10 cellular contexts compared by ENCODE assay signal in the genomic region with DNA sequence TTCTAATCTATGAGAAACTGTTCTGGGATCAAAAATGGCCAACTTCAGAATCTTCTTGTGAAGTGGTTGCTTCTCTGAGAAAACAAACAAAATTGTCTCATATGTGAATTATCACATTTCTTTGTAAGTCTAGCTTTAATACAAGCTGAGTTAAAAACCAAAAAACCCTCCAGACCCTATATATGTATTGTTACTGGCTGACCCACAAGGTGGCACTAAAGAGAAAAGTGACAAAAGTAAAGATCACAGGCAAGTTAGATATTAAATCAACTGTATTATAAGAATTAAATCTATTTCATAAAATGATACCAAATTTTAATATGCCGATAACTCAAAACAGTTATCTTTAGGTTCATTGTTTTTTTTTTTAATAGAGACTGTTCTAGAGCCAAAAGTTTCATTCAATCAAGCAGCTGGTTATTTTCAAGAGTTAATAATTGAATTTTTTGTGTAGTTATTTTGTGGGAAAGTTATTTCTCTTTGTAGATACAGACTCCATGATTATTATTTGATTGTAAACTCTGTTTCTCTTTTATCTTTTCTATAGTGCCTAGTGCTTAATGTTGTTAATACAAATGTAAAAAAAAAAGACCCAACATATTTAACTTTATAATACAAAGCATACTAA. TPM values are rescaled to one million over a fixed set of nuclear protein-coding genes. Genes with fewer than 3 reads are reported as not detected.
DNase-seq lines count a peak whose midpoint lies in the region; ATAC-seq and TF ChIP-seq lines count a peak whose summit lies in the region.
"Had no signal": no experiment of that assay in that cellular context is flagged by ENCODE, and none has a peak within 500 bp of the region (broad histone marks: within the 10 kb centered on the region; RNA-seq: fewer than 3 reads in every experiment).

No MANE protein-coding gene starts in this region.

- TF ChIP-seq POLR2A in GM18505 (IDR thresholded peaks at IDR 0.05; ENCODE audit: borderline replicate concordance, extremely low read depth, insufficient read depth, insufficient read length) (no peak), upper lobe of left lung (IDR thresholded peaks at IDR 0.05) (no peak)

- H3K4me3 ChIP-seq in MM.1S (ENCODE audit: low read length) (no peak overlapping the region), brain microvascular endothelial cell (ENCODE audit: low read depth, low read length) (no peak overlapping the region), upper lobe of left lung (no peak overlapping the region)

- H3K27ac ChIP-seq in MM.1S (ENCODE audit: low read length) (no peak overlapping the region), brain microvascular endothelial cell (no peak overlapping the region), upper lobe of left lung (no peak overlapping the region)

- H3F3A ChIP-seq in MM.1S (ENCODE audit: insufficient read depth, low read length) = no peaks in the 10 kb centered on the region

- no peak overlapping the region for H3K9ac ChIP-seq in MM.1S (ENCODE audit: low read length)

- H3K9me3 Mint-ChIP-seq in neural crest cell = no peaks in the 10 kb centered on the region
- H3K9me3 Mint-ChIP-seq in T-cell = no peaks in the 10 kb centered on the region

- TF ChIP-seq EP300 in upper lobe of left lung (IDR thresholded peaks at IDR 0.05) = no peak

- H3K79me2 ChIP-seq in MM.1S (ENCODE audit: low read length) = no peaks in the 10 kb centered on the region

- DNase-seq in GM10248 (ENCODE audit: extremely low spot score) (no peak), MM.1S (peak; percentile 41), brain microvascular endothelial cell (no peak), neural crest cell (ENCODE audit: low read depth, low spot score) (no peak), T-cell (no peak), upper lobe of left lung (no peak)
- no peak for DNase-seq in activated CD4-positive, alpha-beta T cell treated with anti-CD3 and anti-CD28 coated beads, Interleukin-2, amount 50 U/mL, for 48 hours
- DNase-seq: foreskin melanocyte had no signal

- H3K4me3 Mint-ChIP-seq in neural crest cell (no peak overlapping the region), T-cell (no peak overlapping the region)

- H3K27me3 Mint-ChIP-seq in neural crest cell (ENCODE audit: low read depth) (peaks cover 14% of the 10 kb centered on the region), T-cell (peaks cover 3 to 5% of the 10 kb centered on the region in 2 donors)

- no peaks in the 10 kb centered on the region for H3K36me3 Mint-ChIP-seq in neural crest cell (ENCODE audit: low read depth)
- no peaks in the 10 kb centered on the region for H3K36me3 Mint-ChIP-seq in T-cell

- H3K9me3 ChIP-seq in MM.1S (replicated peaks; ENCODE audit: insufficient read depth, low read length) (no peaks in the 10 kb centered on the region), upper lobe of left lung (no peaks in the 10 kb centered on the region)

- no peaks in the 10 kb centered on the region for H4K20me1 ChIP-seq in MM.1S (ENCODE audit: insufficient read depth, low read length)

- no peak overlapping the region for H3K27ac Mint-ChIP-seq in neural crest cell (ENCODE audit: unreplicated experiment)
- H3K27ac Mint-ChIP-seq in T-cell = no peak overlapping the region

- 60 to 68% methylated on average over 1 of the region's 1 CpG for WGBS in upper lobe of left lung, 2 donors

- POLR2A ChIA-PET in GM10248 (lab: Yijun Ruan, JAX) (no interaction called here), T-cell (lab: Charles Lee) (no interaction called here)

- no peaks in the 10 kb centered on the region for H3K9me2 ChIP-seq in MM.1S (replicated peaks; ENCODE audit: insufficient read depth, low read length)

- ATAC-seq in GM18505 (IDR thresholded peaks at IDR 0.05; ENCODE audit: unreplicated experiment) (no peak), T-cell (replicated peaks in 1 of 4) (no peak), upper lobe of left lung (ENCODE audit: low FRiP score in 2 of 2) (no peak)

- H3K27me3 ChIP-seq in MM.1S (replicated peaks; ENCODE audit: insufficient read depth, low read length) (no peaks in the 10 kb centered on the region), brain microvascular endothelial cell (replicated peaks) (no peaks in the 10 kb centered on the region), upper lobe of left lung (no peaks in the 10 kb centered on the region)

- no peak overlapping the region for H2AFZ ChIP-seq in MM.1S (ENCODE audit: low read length)

- H3K36me3 ChIP-seq in MM.1S (replicated peaks; ENCODE audit: insufficient read depth, low read length) (no peaks in the 10 kb centered on the region), brain microvascular endothelial cell (replicated peaks) (no peaks in the 10 kb centered on the region), upper lobe of left lung (no peaks in the 10 kb centered on the region)

- H3K4me1 ChIP-seq in MM.1S (ENCODE audit: low read length) (no peaks in the 10 kb centered on the region), upper lobe of left lung (no peaks in the 10 kb centered on the region)

- CTCF ChIA-PET in GM10248 (lab: Yijun Ruan, JAX) = interaction anchor here (1.4 to 2.1 kb wide), 2 partner anchors 10 to 67 kb away, joined by 3 to 9 read pairs; no protein-coding TSS in a partner anchor
- CTCF ChIA-PET in T-cell (lab: Charles Lee) = no interaction called here

- in situ Hi-C loops in brain microvascular endothelial cell (cut with HindIII; ENCODE audit: low pct_ligation_motif_present, low sequenced_read_pairs) = no loop called here

- TF ChIP-seq CTCF in GM10248 (IDR thresholded peaks at IDR 0.05; ENCODE audit: control extremely low read depth, extremely low read depth, low read depth, missing control alignments) (peak; percentile 38), MM.1S (IDR thresholded peaks at IDR 0.05; ENCODE audit: low read length) (peak; percentile 54), brain microvascular endothelial cell (IDR thresholded peaks at IDR 0.05; ENCODE audit: low read depth, low read length, missing control alignments) (peak; percentile 50), neural crest cell (conservative IDR thresholded peaks at IDR 0.05) (peak; percentile 70), upper lobe of left lung (IDR thresholded peaks at IDR 0.05) (peak in 1 of 6 experiments; percentile 11)

- H3K4me1 Mint-ChIP-seq in neural crest cell (no peaks in the 10 kb centered on the region), T-cell (no peaks in the 10 kb centered on the region)

- no peak overlapping the region for H3K4me2 ChIP-seq in MM.1S (ENCODE audit: low read depth, low read length)

RNA-seq across cellular contexts. Expression of a gene that starts 7.5 kb away (rescaled TPM):
- 0.51 and 0.66 TPM in 2 replicates for total RNA-seq in neural crest cell
- under 1 TPM in 1 of 5 donors, not detected in 4; 0.23 TPM for total RNA-seq in T-cell
- 10 to 100 TPM in 5 of 6 donors, 1 to 10 TPM in 1; 2.9 to 21.0 (median 14.3) TPM for total RNA-seq in upper lobe of left lung
- total RNA-seq: T-helper 1 cell treated with Interleukin-12 subunit alpha and Interleukin-12 subunit beta and Interleukin-4 antibody, amounts not matched to agents 30 ng/mL and 1 ng/mL, for 36 hours had no signal
